Comparison of ENCODE assay signal across 8 cellular contexts in genomic region chr5:79858097-79858723, GRCh38.
DNase-seq lines count a peak whose midpoint lies in the region; ATAC-seq and TF ChIP-seq lines count a peak whose summit lies in the region.

No MANE protein-coding gene starts in this region.

- H4K5ac ChIP-seq in IMR-90 (ENCODE audit: low read depth, low read length), result no peak overlapping the region

- no peaks in the 10 kb centered on the region for H4K20me1 ChIP-seq in IMR-90 (ENCODE audit: insufficient read depth, low read length)

- H2AK9ac ChIP-seq in IMR-90 (replicated peaks; ENCODE audit: low read depth, low read length, poor library complexity), result no peak overlapping the region

- H3K18ac ChIP-seq in IMR-90 (ENCODE audit: low read depth, low read length), result no peak overlapping the region

- no peak overlapping the region for H2AK5ac ChIP-seq in IMR-90 (ENCODE audit: low read depth, low read length)

- H3K4me2 ChIP-seq in IMR-90 (ENCODE audit: low read depth, low read length), result no peak overlapping the region

- H3K4me1 Mint-ChIP-seq in activated naive CD8-positive, alpha-beta T cell treated with anti-CD3 and anti-CD28 coated beads for 36 hours, result peaks cover 4% of the 10 kb centered on the region
- H3K4me1 Mint-ChIP-seq in progenitor cell of endocrine pancreas (ENCODE audit: low read depth), result peaks cover 2% of the 10 kb centered on the region

- no peaks in the 10 kb centered on the region for H3K9me3 Mint-ChIP-seq in activated naive CD8-positive, alpha-beta T cell treated with anti-CD3 and anti-CD28 coated beads for 36 hours
- no peaks in the 10 kb centered on the region for H3K9me3 Mint-ChIP-seq in progenitor cell of endocrine pancreas (ENCODE audit: low read depth)

- no peak overlapping the region for H3K4ac ChIP-seq in IMR-90 (ENCODE audit: low read depth, low read length)

- H2BK120ac ChIP-seq in IMR-90 (ENCODE audit: low read depth, low read length), result no peak overlapping the region

- H3K27ac Mint-ChIP-seq in activated naive CD8-positive, alpha-beta T cell treated with anti-CD3 and anti-CD28 coated beads for 36 hours, result no peak overlapping the region
- no peak overlapping the region for H3K27ac Mint-ChIP-seq in progenitor cell of endocrine pancreas

- no peak overlapping the region for H4K91ac ChIP-seq in IMR-90 (ENCODE audit: insufficient read depth, low read depth, low read length)

- no peak overlapping the region for H3K23ac ChIP-seq in IMR-90 (ENCODE audit: low read depth, low read length)

- H3K4me1 ChIP-seq in IMR-90 (ENCODE audit: control insufficient read depth, insufficient read depth, low read length) (no peaks in the 10 kb centered on the region), vagina (no peaks in the 10 kb centered on the region)

- no peak overlapping the region for H3K9ac ChIP-seq in IMR-90 (ENCODE audit: low read depth, low read length)

- no CpG with 5 or more reads among the region's 6 CpGs for WGBS in IMR-90 (ENCODE audit: extremely low coverage in 2 of 2, insufficient read length in 1 of 2), 2 experiments

- no peak overlapping the region for H4K8ac ChIP-seq in IMR-90 (ENCODE audit: low read depth in 2 of 2, low read length in 2 of 2)

- intact Hi-C loops in IMR-90 (cut with micrococcal nuclease), result loop anchor here (2.0 to 10.0 kb wide), 5 partner anchors 155 to 833 kb away; partner anchors contain the start of gene JMY
- intact Hi-C loops in cardiac septum (cut with DNase I), result loop anchor here (5.0 to 10.0 kb wide), 2 partner anchors 153 to 224 kb away; no protein-coding TSS in a partner anchor
- intact Hi-C loops in vagina (cut with DNase I), result no loop called here

- H2BK15ac ChIP-seq in IMR-90 (ENCODE audit: low read depth, low read length), result no peak overlapping the region

- in situ Hi-C loops in IMR-90 (cut with MboI; ENCODE audit: low sequenced_read_pairs), result loop anchor here (10.0 kb wide), 1 partner anchor 293 kb away; no protein-coding TSS in a partner anchor

- BruUV-seq in IMR-90 (replicated peaks; lab: Mats Ljungman, UMichigan), result no TSS peak

- H3K36me3 ChIP-seq in IMR-90 (ENCODE audit: control insufficient read depth, insufficient read depth, low read length) (no peaks in the 10 kb centered on the region), vagina (no peaks in the 10 kb centered on the region)

- H3K79me1 ChIP-seq in IMR-90 (ENCODE audit: low read depth in 1 of 2, low read length in 2 of 2), result no peaks in the 10 kb centered on the region

- H3K27ac ChIP-seq in IMR-90 (ENCODE audit: insufficient read depth, low read length), result no peak overlapping the region
- no peak overlapping the region for H3K27ac ChIP-seq in vagina

- TF ChIP-seq POLR2A in IMR-90 (IDR thresholded peaks at IDR 0.05; ENCODE audit: low read depth, low read length) (no peak), vagina (IDR thresholded peaks at IDR 0.05) (no peak)

- H3K9me1 ChIP-seq in IMR-90 (ENCODE audit: insufficient read depth, low read length), result no peaks in the 10 kb centered on the region

- no peaks in the 10 kb centered on the region for H3K9me3 ChIP-seq in IMR-90 (ENCODE audit: control insufficient read depth, insufficient read depth, low read length)
- H3K9me3 ChIP-seq in vagina, result no peaks in the 10 kb centered on the region

- no peak overlapping the region for H3K14ac ChIP-seq in IMR-90 (replicated peaks; ENCODE audit: low read depth, low read length)

- H3K36me3 Mint-ChIP-seq in activated naive CD8-positive, alpha-beta T cell treated with anti-CD3 and anti-CD28 coated beads for 36 hours, result no peaks in the 10 kb centered on the region
- no peaks in the 10 kb centered on the region for H3K36me3 Mint-ChIP-seq in progenitor cell of endocrine pancreas (ENCODE audit: insufficient read depth)

- TF ChIP-seq CTCF in IMR-90 (conservative IDR thresholded peaks at IDR 0.05; ENCODE audit: low read depth, low read length) (peak; percentile 86), progenitor cell of endocrine pancreas (IDR thresholded peaks at IDR 0.05; ENCODE audit: unreplicated experiment) (peak; percentile 96), vagina (IDR thresholded peaks at IDR 0.05) (peak; percentile 88 to 92 (median 90))

- peak; percentile 84 for TF ChIP-seq RAD21 in IMR-90 (IDR thresholded peaks at IDR 0.05; ENCODE audit: low read length)

- POLR2A ChIA-PET in IMR-90 (lab: Charles Lee; ENCODE audit: unreplicated experiment), result no interaction called here

- no peak overlapping the region for H3K56ac ChIP-seq in IMR-90 (ENCODE audit: extremely low read depth, insufficient read depth, low read length)

- no peak overlapping the region for H2BK5ac ChIP-seq in IMR-90 (ENCODE audit: low read depth, low read length, poor library complexity, severe bottlenecking)

- peaks cover 4% of the 10 kb centered on the region for H3K27me3 Mint-ChIP-seq in activated naive CD8-positive, alpha-beta T cell treated with anti-CD3 and anti-CD28 coated beads for 36 hours
- H3K27me3 Mint-ChIP-seq in progenitor cell of endocrine pancreas, result peaks cover 6% of the 10 kb centered on the region

- H3K4me3 ChIP-seq in IMR-90 (ENCODE audit: insufficient read depth, low read depth, low read length) (no peak overlapping the region), vagina (no peak overlapping the region)

- CTCF ChIA-PET in IMR-90 (lab: Yijun Ruan, JAX), result interaction anchor here (0.6 to 1.7 kb wide), 7 partner anchors 225 to 838 kb away, joined by 3 to 5 read pairs (median 3); no protein-coding TSS in a partner anchor

- no peak overlapping the region for H2BK20ac ChIP-seq in IMR-90 (ENCODE audit: low read depth, low read length)

- H2AFZ ChIP-seq in IMR-90 (replicated peaks; ENCODE audit: low read length, poor library complexity), result peak overlapping the region; percentile 1

- H3K27me3 ChIP-seq in IMR-90 (ENCODE audit: control insufficient read depth, insufficient read depth, low read length) (peaks cover 9% of the 10 kb centered on the region), vagina (no peaks in the 10 kb centered on the region)

- dilution Hi-C loops in IMR-90 (cut with HindIII; ENCODE audit: low sequenced_read_pairs, unreplicated experiment), result no loop called here

- no peak overlapping the region for H3K4me3 Mint-ChIP-seq in activated naive CD8-positive, alpha-beta T cell treated with anti-CD3 and anti-CD28 coated beads for 36 hours
- no peak overlapping the region for H3K4me3 Mint-ChIP-seq in progenitor cell of endocrine pancreas (ENCODE audit: low read depth)

- peak; percentile 60 for DNase-seq in EH (ENCODE audit: low read depth)
- peak; percentile 55 for DNase-seq in IMR-90
- peak; percentile 62 for DNase-seq in activated naive CD8-positive, alpha-beta T cell treated with anti-CD3 and anti-CD28 coated beads for 36 hours
- DNase-seq in cardiac septum (ENCODE audit: low spot score), result peak; percentile 79
- peak; percentile 74 for DNase-seq in progenitor cell of endocrine pancreas (ENCODE audit: low spot score, unreplicated experiment)
- DNase-seq in vagina (ENCODE audit: extremely low spot score in 2 of 2), result peak; percentile 28 to 84

- ATAC-seq in IMR-90 (ENCODE audit: low read depth) (peak; percentile 75), SK-N-SH treated with all-trans-retinoic acid at 6 μM for 48 hours (peak; percentile 81), HG03520 (IDR thresholded peaks at IDR 0.05; ENCODE audit: unreplicated experiment) (no peak)

TF ChIP-seq in IMR-90, 13 proteins besides CTCF, POLR2A, EP300 and RAD21:
- no peak for TF ChIP-seq MAFK (IDR thresholded peaks at IDR 0.05; ENCODE audit: low read depth, low read length)
- TF ChIP-seq RFX5 (IDR thresholded peaks at IDR 0.05; ENCODE audit: low read depth, low read length), result no peak
- TF ChIP-seq SMC3 (IDR thresholded peaks at IDR 0.05; ENCODE audit: low read depth, low read length), result peak; percentile 81
- no peak for TF ChIP-seq FOS (IDR thresholded peaks at IDR 0.05; ENCODE audit: low read depth, low read length)
- no peak for TF ChIP-seq RCOR1 (IDR thresholded peaks at IDR 0.05; ENCODE audit: insufficient replicate concordance, low read length)
- no peak for TF ChIP-seq USF2 (IDR thresholded peaks at IDR 0.05; ENCODE audit: low read depth, low read length)

TF ChIP-seq in SK-N-SH treated with all-trans-retinoic acid at 6 μM for 48 hours, 23 proteins besides CTCF, POLR2A, EP300 and RAD21:
- no peak for TF ChIP-seq POU6F1 (CRISPR knock-in tag; IDR thresholded peaks at IDR 0.05; ENCODE audit: borderline replicate concordance, low read depth)
- TF ChIP-seq ZNF8 (CRISPR knock-in tag; IDR thresholded peaks at IDR 0.05), result no peak
- TF ChIP-seq BACH2 (CRISPR knock-in tag; IDR thresholded peaks at IDR 0.05; ENCODE audit: borderline replicate concordance), result no peak
